In genomic region chr6:166008441-166009369, GRCh38 we compare ENCODE assay signal across 1 cellular context.
A peak's percentile ranks its signal among the peaks of the same experiment; 100 is the strongest.
TF ChIP-seq lines count a peak whose summit lies in the region.

No MANE protein-coding gene starts in this region.

TF ChIP-seq in HEK293, 187 proteins besides CTCF, POLR2A, EP300 and RAD21 (continued from another document):
- TF ChIP-seq ZNF692 (tag by site-specific recombination; IDR thresholded peaks at IDR 0.05): peak; percentile 91
- TF ChIP-seq ZIC2 (tag by site-specific recombination; IDR thresholded peaks at IDR 0.05): peak; percentile 97
- peak; percentile 94 for TF ChIP-seq ZNF2 (tag by site-specific recombination; IDR thresholded peaks at IDR 0.05)
- TF ChIP-seq ZNF624 (tag by site-specific recombination; IDR thresholded peaks at IDR 0.05): no peak
- no peak for TF ChIP-seq ZNF292 (tag by site-specific recombination; IDR thresholded peaks at IDR 0.05; ENCODE audit: borderline replicate concordance, low read depth)
- TF ChIP-seq ZNF571 (tag by site-specific recombination; IDR thresholded peaks at IDR 0.05): no peak
- TF ChIP-seq, protein P1, sequence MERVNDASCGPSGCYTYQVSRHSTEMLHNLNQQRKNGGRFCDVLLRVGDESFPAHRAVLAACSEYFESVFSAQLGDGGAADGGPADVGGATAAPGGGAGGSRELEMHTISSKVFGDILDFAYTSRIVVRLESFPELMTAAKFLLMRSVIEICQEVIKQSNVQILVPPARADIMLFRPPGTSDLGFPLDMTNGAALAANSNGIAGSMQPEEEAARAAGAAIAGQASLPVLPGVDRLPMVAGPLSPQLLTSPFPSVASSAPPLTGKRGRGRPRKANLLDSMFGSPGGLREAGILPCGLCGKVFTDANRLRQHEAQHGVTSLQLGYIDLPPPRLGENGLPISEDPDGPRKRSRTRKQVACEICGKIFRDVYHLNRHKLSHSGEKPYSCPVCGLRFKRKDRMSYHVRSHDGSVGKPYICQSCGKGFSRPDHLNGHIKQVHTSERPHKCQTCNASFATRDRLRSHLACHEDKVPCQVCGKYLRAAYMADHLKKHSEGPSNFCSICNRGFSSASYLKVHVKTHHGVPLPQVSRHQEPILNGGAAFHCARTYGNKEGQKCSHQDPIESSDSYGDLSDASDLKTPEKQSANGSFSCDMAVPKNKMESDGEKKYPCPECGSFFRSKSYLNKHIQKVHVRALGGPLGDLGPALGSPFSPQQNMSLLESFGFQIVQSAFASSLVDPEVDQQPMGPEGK (tag by site-specific recombination; IDR thresholded peaks at IDR 0.05): peak; percentile 83
- no peak for TF ChIP-seq ZBTB1 (tag by site-specific recombination; IDR thresholded peaks at IDR 0.05)
- TF ChIP-seq ZNF335 (tag by site-specific recombination; conservative IDR thresholded peaks at IDR 0.05): peak; percentile 95
